Comparison of ENCODE assay signal across 8 cellular contexts in the genomic region with DNA sequence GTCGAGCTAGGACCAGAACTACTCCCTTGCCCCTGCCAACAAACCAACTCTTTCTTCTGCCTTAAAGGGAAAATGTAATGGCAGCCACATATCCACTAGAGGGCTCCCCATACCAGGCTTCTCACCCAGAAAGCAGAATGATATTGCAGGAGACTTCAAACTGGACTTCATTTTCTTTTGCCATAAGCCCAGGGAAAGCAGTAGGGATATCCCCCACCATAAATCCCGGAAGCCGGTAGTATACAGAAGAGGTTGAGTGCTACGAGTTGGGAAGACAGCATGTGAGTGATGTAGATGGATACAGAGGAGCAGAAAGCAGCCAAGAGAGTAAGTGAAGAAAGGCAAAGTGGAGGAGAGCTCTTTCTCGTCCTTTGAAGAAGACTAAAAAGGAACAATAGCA. TPM values are rescaled to one million over a fixed set of nuclear protein-coding genes. Genes with fewer than 3 reads are reported as not detected.
DNase-seq lines count a peak whose midpoint lies in the region; ATAC-seq and FAIRE-seq lines count a peak whose summit lies in the region.

No MANE protein-coding gene starts in this region.

- CTCF ChIA-PET in activated naive CD4-positive, alpha-beta T cell treated with anti-CD3 and anti-CD28 coated beads, Interleukin-2, amount 10 ng/mL, durations not matched to agents 7 days and 5 days (lab: Charles Lee): interaction anchor here (0.6 to 4.4 kb wide), 34 partner anchors 10 to 573 kb away, joined by 3 to 76 read pairs (median 4); partner anchors contain the start of genes LGALS12 and PLAAT4

- H3K27me3 ChIP-seq in SJCRH30: no peaks in the 10 kb centered on the region

- peaks cover 7% of the 10 kb centered on the region for H3K9me3 Mint-ChIP-seq in activated naive CD4-positive, alpha-beta T cell treated with anti-CD3 and anti-CD28 coated beads, Interleukin-2, amount 10 ng/mL, durations not matched to agents 7 days and 5 days

- H3K4me3 ChIP-seq in SJCRH30: no peak overlapping the region

- peaks cover 26% of the 10 kb centered on the region for H3K27me3 Mint-ChIP-seq in activated naive CD4-positive, alpha-beta T cell treated with anti-CD3 and anti-CD28 coated beads, Interleukin-2, amount 10 ng/mL, durations not matched to agents 7 days and 5 days

- DNase-seq in NAMALWA (ENCODE audit: low spot score): peak; percentile 73
- peak; percentile 56 to 83 for DNase-seq in SJCRH30
- peak; percentile 66 for DNase-seq in activated naive CD4-positive, alpha-beta T cell treated with anti-CD3 and anti-CD28 coated beads, Interleukin-2, amount 10 ng/mL, durations not matched to agents 7 days and 5 days
- peak; percentile 27 for DNase-seq in glomerular endothelial cell (ENCODE audit: extremely low read depth, low read depth, low spot score)
- peak; percentile 93 for DNase-seq in pons (ENCODE audit: low spot score)

- H3K27ac Mint-ChIP-seq in activated naive CD4-positive, alpha-beta T cell treated with anti-CD3 and anti-CD28 coated beads, Interleukin-2, amount 10 ng/mL, durations not matched to agents 7 days and 5 days: no peak overlapping the region

- ATAC-seq in GM18517 (IDR thresholded peaks at IDR 0.05; ENCODE audit: unreplicated experiment): no peak
- ATAC-seq in HG02678 (IDR thresholded peaks at IDR 0.05; ENCODE audit: unreplicated experiment): no peak

- no peaks in the 10 kb centered on the region for H3K36me3 Mint-ChIP-seq in activated naive CD4-positive, alpha-beta T cell treated with anti-CD3 and anti-CD28 coated beads, Interleukin-2, amount 10 ng/mL, durations not matched to agents 7 days and 5 days

- H3K36me3 ChIP-seq in SJCRH30: no peaks in the 10 kb centered on the region

- no peaks in the 10 kb centered on the region for H3K4me1 ChIP-seq in SJCRH30

- H3K4me1 Mint-ChIP-seq in activated naive CD4-positive, alpha-beta T cell treated with anti-CD3 and anti-CD28 coated beads, Interleukin-2, amount 10 ng/mL, durations not matched to agents 7 days and 5 days: no peaks in the 10 kb centered on the region

- no peaks in the 10 kb centered on the region for H3K9me3 ChIP-seq in SJCRH30 (replicated peaks)

- no peak overlapping the region for H3K27ac ChIP-seq in SJCRH30

- no peak overlapping the region for H3K4me3 Mint-ChIP-seq in activated naive CD4-positive, alpha-beta T cell treated with anti-CD3 and anti-CD28 coated beads, Interleukin-2, amount 10 ng/mL, durations not matched to agents 7 days and 5 days

- FAIRE-seq in G401.6 (lab: Jason Lieb, UNC): peak; percentile 84

RNA-seq across cellular contexts. Expression of gene PLAAT5, which starts 12.1 kb away (rescaled TPM):
- 0.06 TPM in 1 of 2 replicates, not detected in the other for total RNA-seq in SJCRH30 (2014; rRNA removed; shearing (Covaris generic))
- total RNA-seq in glomerular endothelial cell: not detected in 2 replicates

RNA-seq across cellular contexts. Expression of gene LGALS12, which starts 27.0 kb away (rescaled TPM):
- 0.14 TPM in 1 of 2 replicates, not detected in the other for total RNA-seq in SJCRH30 (2014; rRNA removed; shearing (Covaris generic))
- not detected in 2 replicates for total RNA-seq in glomerular endothelial cell

RNA-seq across cellular contexts. Expression of gene PLAAT4, which starts 57.7 kb away (rescaled TPM):
- 0.18 and 0.38 TPM in 2 replicates for total RNA-seq in SJCRH30 (2014; rRNA removed; shearing (Covaris generic))
- total RNA-seq in glomerular endothelial cell: 8.8 and 31.9 TPM in 2 replicates

Comparison
In these comparisons a context has a peak if more than half of its experiments do, and no peak if none do; other contexts are left out.
1. DNase-seq: peak in every context shown above with its lines; median percentile 93 in pons; 73 in NAMALWA; 70 in SJCRH30; 66 in activated naive CD4-positive, alpha-beta T cell treated with anti-CD3 and anti-CD28 coated beads, Interleukin-2, amount 10 ng/mL, durations not matched to agents 7 days and 5 days; 27 in glomerular endothelial cell.